27 cellular contexts compared by ENCODE assay signal in the genomic region with DNA sequence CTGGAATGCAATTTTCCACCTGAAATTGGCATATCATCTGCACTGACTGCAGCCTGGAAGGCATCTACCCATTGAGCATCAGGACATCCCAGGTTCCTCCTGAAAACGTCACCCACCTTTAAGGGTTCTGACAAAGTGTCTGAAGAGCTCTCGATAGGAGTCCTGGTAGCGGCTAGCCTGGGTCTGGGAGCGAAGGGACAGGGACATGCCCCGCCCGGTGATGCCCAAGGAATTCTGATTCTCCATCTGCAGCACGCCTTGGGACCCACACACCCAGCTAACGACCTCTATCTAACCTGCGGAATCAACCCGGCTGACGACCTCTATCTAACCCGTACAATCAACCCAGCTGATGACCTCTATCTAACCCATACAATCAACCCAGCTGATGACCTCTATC. TPM values are rescaled to one million over a fixed set of nuclear protein-coding genes. Genes with fewer than 3 reads are reported as not detected.
"Had no signal": no experiment of that assay in that cellular context is flagged by ENCODE, and none has a peak within 500 bp of the region (broad histone marks: within the 10 kb centered on the region; RNA-seq: fewer than 3 reads in every experiment).

No MANE protein-coding gene starts in this region.

- H3K4me3 ChIP-seq: colonic mucosa, gastrocnemius medialis, lung, mucosa of descending colon, sigmoid colon, thoracic aorta, tibial nerve, upper lobe of left lung had no signal

- H3K9me3 ChIP-seq: colonic mucosa, gastrocnemius medialis, mucosa of descending colon, sigmoid colon, thoracic aorta, tibial nerve, upper lobe of left lung had no signal

- H3K36me3 ChIP-seq: colonic mucosa had no signal

- DNase-seq: colonic mucosa; effector CD8-positive, alpha-beta T cell; endodermal cell; foreskin fibroblast; gastrocnemius medialis; head of caudate nucleus; mesenchymal stem cell; mucosa of descending colon; naive B cell; sigmoid colon; stimulated activated CD4-positive, alpha-beta T cell treated with anti-CD3 and anti-CD28 coated beads, Interleukin-4, amount 100 ng/mL, for 4 hours; upper lobe of left lung had no signal

- ATAC-seq: esophagus mucosa; gastrocnemius medialis; mucosa of descending colon; natural killer cell treated with Interleukin-12 subunit alpha and Interleukin-12 subunit beta and Interleukin-15 and Interleukin-18, amount 100 ng/mL, for 72 hours; stimulated activated memory B cell treated with anti-CD40 and anti-IgM and Interleukin-4, amounts not matched to agents 10 μg/mL and 1 μg/mL and 100 μg/mL, for 72 hours had no signal

- H3K27ac ChIP-seq: colonic mucosa, epithelial cell of prostate, gastrocnemius medialis, sigmoid colon, thoracic aorta, tibial nerve, upper lobe of left lung had no signal

- H3K4me1 ChIP-seq: colonic mucosa, sigmoid colon, tibial nerve, upper lobe of left lung had no signal

- H3K27me3 ChIP-seq: colonic mucosa, gastrocnemius medialis, sigmoid colon, tibial nerve, upper lobe of left lung had no signal

RNA-seq across cellular contexts. Expression of a gene that starts 13.3 kb away (rescaled TPM):
- total RNA-seq: colonic mucosa; endodermal cell; esophagus mucosa; glomerular endothelial cell; liver; lung; mesothelial cell of epicardium; mucosa of descending colon; natural killer cell treated with Interleukin-12 subunit alpha and Interleukin-12 subunit beta and Interleukin-15 and Interleukin-18, amount 100 ng/mL, for 72 hours; neural crest cell; osteoblast; progenitor cell of endocrine pancreas; sigmoid colon; skeletal muscle tissue; thoracic aorta; tibial nerve; upper lobe of left lung had no signal
- polyA plus RNA-seq: keratinocyte, liver, lung, sigmoid colon had no signal

RNA-seq across cellular contexts. Expression of a gene that starts 33.6 kb away (rescaled TPM):
- total RNA-seq: natural killer cell treated with Interleukin-12 subunit alpha and Interleukin-12 subunit beta and Interleukin-15 and Interleukin-18, amount 100 ng/mL, for 72 hours; osteoblast had no signal
